In genomic region chr15:74129411-74130088, GRCh38 we compare ENCODE assay signal across 9 cellular contexts. TPM values are rescaled to one million over a fixed set of nuclear protein-coding genes. Genes with fewer than 3 reads are reported as not detected.
DNase-seq lines count a peak whose midpoint lies in the region; ATAC-seq and TF ChIP-seq lines count a peak whose summit lies in the region.
"Had no signal": no experiment of that assay in that cellular context is flagged by ENCODE, and none has a peak within 500 bp of the region (broad histone marks: within the 10 kb centered on the region; RNA-seq: fewer than 3 reads in every experiment).

No MANE protein-coding gene starts in this region.

- peaks cover 1% of the 10 kb centered on the region for H3K4me1 ChIP-seq in right cardiac atrium (ENCODE audit: control insufficient read depth, insufficient read depth, low read length)
- peaks cover 35% of the 10 kb centered on the region for H3K4me1 ChIP-seq in lower lobe of right lung
- H3K4me1 ChIP-seq in tibial nerve, result peaks cover 0 to 46% (median 28%) of the 10 kb centered on the region in 4 donors
- H3K4me1 ChIP-seq in ovary (ENCODE audit: insufficient read depth), result peaks cover 8% of the 10 kb centered on the region

- no peaks in the 10 kb centered on the region for H3K27me3 ChIP-seq in right cardiac atrium (ENCODE audit: control insufficient read depth, insufficient read depth)
- H3K27me3 ChIP-seq in lower lobe of right lung (ENCODE audit: low read depth), result peaks cover 86% of the 10 kb centered on the region
- H3K27me3 ChIP-seq in tibial nerve, result peaks cover 0 to 91% of the 10 kb centered on the region in 2 donors
- peaks cover 4% of the 10 kb centered on the region for H3K27me3 ChIP-seq in ovary

- H3K27ac Mint-ChIP-seq in type B pancreatic cell, result peak overlapping the region; percentile 65

- intact Hi-C loops in right cardiac atrium (cut with DNase I), result loop anchor here (5.0 to 10.0 kb wide), 6 partner anchors 75 to 193 kb away; no protein-coding TSS in a partner anchor
- intact Hi-C loops in left cardiac atrium (cut with DNase I), result loop anchor here (5.0 to 10.0 kb wide), 3 partner anchors 115 to 193 kb away; no protein-coding TSS in a partner anchor
- intact Hi-C loops in lower lobe of right lung (cut with DNase I), result loop anchor here (5.0 kb wide), 1 partner anchor 178 kb away; no protein-coding TSS in a partner anchor
- intact Hi-C loops in ovary (cut with DNase I), result loop anchor here (2.0 to 10.0 kb wide), 10 partner anchors 43 to 193 kb away; partner anchors contain the start of gene ISLR (in 1 of the 4)

- peaks cover 22% of the 10 kb centered on the region for H3K4me1 Mint-ChIP-seq in type B pancreatic cell (ENCODE audit: unreplicated experiment)

- H3K36me3 ChIP-seq in lower lobe of right lung (no peaks in the 10 kb centered on the region), tibial nerve (peaks cover 0 to 8% (median 0%) of the 10 kb centered on the region in 3 donors), ovary (no peaks in the 10 kb centered on the region)

- H3K36me3 Mint-ChIP-seq in type B pancreatic cell, result peaks cover 12% of the 10 kb centered on the region
- H3K36me3 Mint-ChIP-seq: T-cell had no signal

- no peak for TF ChIP-seq POLR2A in tibial nerve (IDR thresholded peaks at IDR 0.05)
- TF ChIP-seq POLR2A in ovary (IDR thresholded peaks at IDR 0.05), result no peak

- DNase-seq in right cardiac atrium, result no peak
- DNase-seq in left cardiac atrium, result no peak
- no peak for DNase-seq in lower lobe of right lung
- no peak for DNase-seq in type B pancreatic cell (ENCODE audit: extremely low spot score, unreplicated experiment)
- no peak for DNase-seq in tibial nerve (ENCODE audit: low spot score in 2 of 2)
- no peak for DNase-seq in ovary
- DNase-seq: T-cell had no signal

- TF ChIP-seq CTCF in lower lobe of right lung (IDR thresholded peaks at IDR 0.05), result no peak
- no peak for TF ChIP-seq CTCF in type B pancreatic cell (conservative IDR thresholded peaks at IDR 0.05)
- no peak for TF ChIP-seq CTCF in tibial nerve (IDR thresholded peaks at IDR 0.05)
- no peak for TF ChIP-seq CTCF in ovary (IDR thresholded peaks at IDR 0.05)

- peak overlapping the region; percentile 91 for H3K4me3 Mint-ChIP-seq in type B pancreatic cell

- WGBS in right cardiac atrium, result 2% methylated on average over 46 of the region's 46 CpGs
- 2 to 3% methylated on average over 34 to 36 of the region's 46 CpGs for WGBS in tibial nerve, 2 donors
- 5 to 12% (median 7%) methylated on average over 39 to 46 of the region's 46 CpGs for WGBS in ovary, 3 donors

- H3K27me3 Mint-ChIP-seq in type B pancreatic cell, result peaks cover 88% of the 10 kb centered on the region

- TF ChIP-seq EP300 in tibial nerve (IDR thresholded peaks at IDR 0.05) (no peak), ovary (IDR thresholded peaks at IDR 0.05) (no peak)

- ATAC-seq in right cardiac atrium (no peak), left cardiac atrium (no peak), lower lobe of right lung (no peak), GM21528 (IDR thresholded peaks at IDR 0.05; ENCODE audit: low FRiP score, unreplicated experiment) (no peak)
- ATAC-seq: T-cell had no signal

- H3K4me3 ChIP-seq in right cardiac atrium (ENCODE audit: low read length), result peak overlapping the region; percentile 22
- H3K4me3 ChIP-seq in lower lobe of right lung, result peak overlapping the region; percentile 46
- peak overlapping the region in 1 of 4 donors; percentile 34 for H3K4me3 ChIP-seq in tibial nerve
- no peak overlapping the region for H3K4me3 ChIP-seq in ovary

- H3K27ac ChIP-seq in right cardiac atrium (ENCODE audit: low read length), result no peak overlapping the region
- H3K27ac ChIP-seq in angular gyrus (ENCODE audit: low read depth, low read length), result peak overlapping the region; percentile 48
- no peak overlapping the region for H3K27ac ChIP-seq in lower lobe of right lung
- H3K27ac ChIP-seq in tibial nerve, result no peak overlapping the region
- H3K27ac ChIP-seq in ovary, result no peak overlapping the region

- no peaks in the 10 kb centered on the region for H3K9me3 Mint-ChIP-seq in type B pancreatic cell
- H3K9me3 Mint-ChIP-seq: T-cell had no signal

- no peaks in the 10 kb centered on the region for H3K9me3 ChIP-seq in right cardiac atrium (ENCODE audit: control insufficient read depth, low read length)
- no peaks in the 10 kb centered on the region for H3K9me3 ChIP-seq in lower lobe of right lung
- peaks cover 0 to 19% (median 0%) of the 10 kb centered on the region in 4 donors for H3K9me3 ChIP-seq in tibial nerve
- peaks cover 0 to 7% of the 10 kb centered on the region in 2 donors for H3K9me3 ChIP-seq in ovary

RNA-seq across cellular contexts. Expression of gene ISLR2, which starts 0.8 kb away (rescaled TPM):
- 1 to 10 TPM in 2 of 4 donors, under 1 TPM in 2; 0.71 to 2.8 (median 1.7) TPM for total RNA-seq in right cardiac atrium
- 2.1 TPM for polyA plus RNA-seq in right cardiac atrium
- total RNA-seq in left cardiac atrium, result 1 to 10 TPM; 1.9 to 3.9 TPM
- 1.2 TPM for total RNA-seq in lower lobe of right lung
- 0.59 and 16.9 TPM in 2 replicates for total RNA-seq in type B pancreatic cell (ENCODE audit: low replicate concordance)
- total RNA-seq in tibial nerve, result 1 to 10 TPM in 1 of 4 donors, under 1 TPM in 2, not detected in 1; 0.66 to 1.5 (median 0.98) TPM
- 1 to 10 TPM in 2 of 7 donors, under 1 TPM in 4, not detected in 1; 0.11 to 1.1 (median 0.57) TPM for total RNA-seq in ovary
- polyA plus RNA-seq in ovary, result under 1 TPM; 0.27 to 0.43 TPM

RNA-seq across cellular contexts. Expression of gene ISLR, which starts 44.0 kb away (rescaled TPM):
- total RNA-seq in right cardiac atrium, result 10 to 100 TPM; 21.6 to 33.5 (median 24.7) TPM
- polyA plus RNA-seq in right cardiac atrium, result 29.5 TPM
- 10 to 100 TPM; 22.8 to 28.2 TPM for total RNA-seq in left cardiac atrium
- 24.0 TPM for total RNA-seq in lower lobe of right lung
- 0.24 and 41.6 TPM in 2 replicates for total RNA-seq in type B pancreatic cell (ENCODE audit: low replicate concordance)
- total RNA-seq in tibial nerve, result 100 to 1,000 TPM in 3 of 4 donors, 10 to 100 TPM in 1; 41.7 to 250 (median 164) TPM
- 100 to 1,000 TPM; 108 to 314 (median 156) TPM for total RNA-seq in ovary
- polyA plus RNA-seq in ovary, result 100 to 1,000 TPM in 1 of 2 donors, 10 to 100 TPM in 1; 82.4 to 150 TPM

RNA-seq across cellular contexts. Expression of gene GOLGA6A, which starts 47.2 kb away (rescaled TPM):
- total RNA-seq in right cardiac atrium (not detected), left cardiac atrium (not detected), lower lobe of right lung (not detected), type B pancreatic cell (ENCODE audit: low replicate concordance) (not detected in 2 replicates), tibial nerve (under 1 TPM in 2 of 4 donors, not detected in 2; 0.20 to 0.87 TPM), ovary (under 1 TPM in 2 of 7 donors, not detected in 5; 0.37 to 0.48 TPM)
- polyA plus RNA-seq in right cardiac atrium (not detected), ovary (under 1 TPM in 1 of 2 donors, not detected in 1; 0.04 TPM)
